8 cellular contexts compared by ENCODE assay signal in genomic region chr4:176321589-176321988, GRCh38. TPM values are rescaled to one million over a fixed set of nuclear protein-coding genes. Genes with fewer than 3 reads are reported as not detected.
DNase-seq lines count a peak whose midpoint lies in the region; ATAC-seq, FAIRE-seq and TF ChIP-seq lines count a peak whose summit lies in the region.

No MANE protein-coding gene starts in this region.

- POLR2A ChIA-PET in activated CD4-positive, alpha-beta T cell treated with anti-CD3 and anti-CD28 coated beads for 36 hours (lab: Charles Lee) = no interaction called here
- POLR2A ChIA-PET in activated B cell treated with CpG ODN at 0.5 μM for 24 hours (lab: Charles Lee) = interaction anchor here (1.7 kb wide), 1 partner anchor 126 kb away, joined by 12 read pairs; the partner anchor contains the start of gene SPATA4

- no peaks in the 10 kb centered on the region for H3K9me3 Mint-ChIP-seq in activated CD4-positive, alpha-beta T cell treated with anti-CD3 and anti-CD28 coated beads for 36 hours (ENCODE audit: low read depth)
- no peaks in the 10 kb centered on the region for H3K9me3 Mint-ChIP-seq in activated B cell treated with CpG ODN at 0.5 μM for 24 hours

- CTCF ChIA-PET in activated CD4-positive, alpha-beta T cell treated with anti-CD3 and anti-CD28 coated beads for 36 hours (lab: Charles Lee) = interaction anchor here (0.6 to 1.4 kb wide), 3 partner anchors 9 to 703 kb away, joined by 3 read pairs; no protein-coding TSS in a partner anchor
- CTCF ChIA-PET in activated B cell treated with CpG ODN at 0.5 μM for 24 hours (lab: Charles Lee) = interaction anchor here (1.3 kb wide), 1 partner anchor 19 kb away, joined by 6 read pairs; no protein-coding TSS in a partner anchor

- peak overlapping the region; percentile 97 for H3K4me3 Mint-ChIP-seq in activated CD4-positive, alpha-beta T cell treated with anti-CD3 and anti-CD28 coated beads for 36 hours
- H3K4me3 Mint-ChIP-seq in activated B cell treated with CpG ODN at 0.5 μM for 24 hours = peak overlapping the region; percentile 91

- no peak for TF ChIP-seq CTCF in activated B cell treated with CpG ODN at 0.5 μM for 24 hours (IDR thresholded peaks at IDR 0.05)

- H3K27ac Mint-ChIP-seq in activated CD4-positive, alpha-beta T cell treated with anti-CD3 and anti-CD28 coated beads for 36 hours = peak overlapping the region; percentile 77
- peak overlapping the region; percentile 96 for H3K27ac Mint-ChIP-seq in activated B cell treated with CpG ODN at 0.5 μM for 24 hours

- H3K27me3 Mint-ChIP-seq in activated CD4-positive, alpha-beta T cell treated with anti-CD3 and anti-CD28 coated beads for 36 hours = no peaks in the 10 kb centered on the region
- no peaks in the 10 kb centered on the region for H3K27me3 Mint-ChIP-seq in activated B cell treated with CpG ODN at 0.5 μM for 24 hours

- H3K36me3 Mint-ChIP-seq in activated CD4-positive, alpha-beta T cell treated with anti-CD3 and anti-CD28 coated beads for 36 hours (ENCODE audit: low read depth) = peaks cover 16% of the 10 kb centered on the region
- peaks cover 26% of the 10 kb centered on the region for H3K36me3 Mint-ChIP-seq in activated B cell treated with CpG ODN at 0.5 μM for 24 hours (ENCODE audit: low read depth)

- H3K4me1 Mint-ChIP-seq in activated CD4-positive, alpha-beta T cell treated with anti-CD3 and anti-CD28 coated beads for 36 hours = peaks cover 36% of the 10 kb centered on the region
- H3K4me1 Mint-ChIP-seq in activated B cell treated with CpG ODN at 0.5 μM for 24 hours = peaks cover 50% of the 10 kb centered on the region

- no peaks in the 10 kb centered on the region for H3K36me3 ChIP-seq in stomach smooth muscle (ENCODE audit: control insufficient read depth in 2 of 2, insufficient read depth in 2 of 2, low read length in 2 of 2)

- peak overlapping the region; percentile 88 to 97 for H3K9ac ChIP-seq in stomach smooth muscle (ENCODE audit: low read length in 2 of 2)

- H3K9me3 ChIP-seq in stomach smooth muscle (ENCODE audit: control insufficient read depth in 2 of 2, low read length in 2 of 2) = no peaks in the 10 kb centered on the region

- no peaks in the 10 kb centered on the region for H3K27me3 ChIP-seq in stomach smooth muscle (ENCODE audit: control insufficient read depth in 1 of 2, insufficient read depth in 2 of 2, low read length in 2 of 2)

- no peak for FAIRE-seq in RCC 7860 (lab: Jason Lieb, UNC)

- ATAC-seq in activated CD4-positive, alpha-beta T cell treated with anti-CD3 and anti-CD28 coated beads for 36 hours = no peak
- no peak for ATAC-seq in activated B cell treated with CpG ODN at 0.5 μM for 24 hours (ENCODE audit: low read depth)

- intact Hi-C loops in activated CD4-positive, alpha-beta T cell treated with anti-CD3 and anti-CD28 coated beads for 36 hours (cut with DNase I, micrococcal nuclease) = loop anchor here (1.0 to 2.0 kb wide), 3 partner anchors 8 to 1121 kb away; partner anchors contain the start of genes AGA (in 1 of the 2) and WDR17 (in 1 of the 2)
- intact Hi-C loops in activated B cell treated with CpG ODN at 0.5 μM for 24 hours (cut with micrococcal nuclease) = loop anchor here (2.0 to 5.0 kb wide), 2 partner anchors 269 to 1121 kb away; partner anchors contain the start of gene AGA

- DNase-seq in activated CD4-positive, alpha-beta T cell treated with anti-CD3 and anti-CD28 coated beads for 36 hours = no peak
- no peak for DNase-seq in activated CD4-positive, alpha-beta T cell treated with anti-CD3 and anti-CD28 coated beads for 48 hours
- DNase-seq in activated B cell treated with CpG ODN at 0.5 μM for 24 hours (no peak), NCI-H446 treated with DMSO at 0.1 percent for 48 hours (lab: John Stamatoyannopoulos, UW) (no peak), RCC 7860 (ENCODE audit: low spot score) (no peak), GM03348 (ENCODE audit: low spot score) (no peak)

- peak overlapping the region; percentile 81 for H3K27ac ChIP-seq in stomach smooth muscle (ENCODE audit: low read length)

- peak overlapping the region; percentile 98 for H3K4me3 ChIP-seq in iPS-11a (ENCODE audit: low read depth, low read length)
- H3K4me3 ChIP-seq in stomach smooth muscle (ENCODE audit: low read length in 2 of 2) = peak overlapping the region; percentile 90 to 93

- no peaks in the 10 kb centered on the region for H3K4me1 ChIP-seq in stomach smooth muscle (ENCODE audit: control insufficient read depth, insufficient read depth, low read length)

RNA-seq across cellular contexts. Expression of gene SPCS3, which starts 1.8 kb away (rescaled TPM):
- total RNA-seq in activated CD4-positive, alpha-beta T cell treated with anti-CD3 and anti-CD28 coated beads for 36 hours = 100 to 1,000 TPM; 120 to 142 TPM
- total RNA-seq in activated B cell treated with CpG ODN at 0.5 μM for 24 hours = 106 and 110 TPM in 2 replicates

RNA-seq across cellular contexts. Expression of gene ASB5, which starts 52.6 kb away (rescaled TPM):
- total RNA-seq in activated CD4-positive, alpha-beta T cell treated with anti-CD3 and anti-CD28 coated beads for 36 hours = not detected
- not detected in 2 replicates for total RNA-seq in activated B cell treated with CpG ODN at 0.5 μM for 24 hours
